Comparison of ENCODE assay signal across 27 cellular contexts in the genomic region with DNA sequence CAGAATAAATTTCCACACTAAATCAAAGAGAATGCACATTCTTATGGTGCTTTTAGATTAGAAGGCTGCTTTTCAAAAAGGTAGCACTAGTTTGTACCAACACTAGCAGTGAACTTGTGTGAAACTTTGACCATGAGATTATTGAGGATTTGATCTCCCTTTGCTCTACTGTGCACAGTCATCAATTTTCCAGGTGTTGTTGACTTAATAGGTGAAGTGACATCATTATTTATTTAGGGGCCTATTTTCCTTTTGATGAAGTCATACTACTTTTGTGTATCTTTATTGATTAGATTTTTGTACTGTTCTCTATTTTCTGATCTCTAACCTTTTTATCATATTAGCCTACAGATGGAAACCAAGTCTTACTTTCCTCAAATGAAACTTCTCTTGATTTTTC.
"Had no signal": no experiment of that assay in that cellular context is flagged by ENCODE, and none has a peak within 500 bp of the region (broad histone marks: within the 10 kb centered on the region; RNA-seq: fewer than 3 reads in every experiment).

No MANE protein-coding gene starts in this region.

- ATAC-seq: activated CD8-positive, alpha-beta memory T cell treated with anti-CD3 and anti-CD28 coated beads, Interleukin-2, amount 10 ng/mL, durations not matched to agents 7 days and 5 days; activated naive CD8-positive, alpha-beta T cell treated with anti-CD3 and anti-CD28 coated beads, Interleukin-2, amount 50 U/mL, for 24 hours; Panc1 had no signal

- H3K9me3 ChIP-seq: SJCRH30 had no signal

- H3K36me3 ChIP-seq: cardiac muscle cell, SJCRH30, WERI-Rb-1 had no signal

- DNase-seq: activated CD4-positive, alpha-beta memory T cell treated with anti-CD3 and anti-CD28 coated beads, Interleukin-2, amount 10 ng/mL, durations not matched to agents 7 days and 5 days; activated CD4-positive, alpha-beta T cell treated with anti-CD3 and anti-CD28 coated beads for 1 hour; activated CD4-positive, alpha-beta T cell treated with anti-CD3 and anti-CD28 coated beads for 48 hours; activated CD4-positive, CD25-positive, alpha-beta regulatory T cell; activated CD8-positive, alpha-beta memory T cell treated with anti-CD3 and anti-CD28 coated beads for 24 hours; activated CD8-positive, alpha-beta memory T cell treated with anti-CD3 and anti-CD28 coated beads, Interleukin-2, amount 10 ng/mL, durations not matched to agents 7 days and 5 days; activated CD8-positive, alpha-beta memory T cell treated with anti-CD3 and anti-CD28 coated beads, Interleukin-2, amount 50 U/mL, for 48 hours; activated effector memory CD4-positive, alpha-beta T cell treated with Interleukin-2 at 50 U/mL for 16 hours; activated naive CD4-positive, alpha-beta T cell treated with anti-CD3 and anti-CD28 coated beads, Interleukin-2, amount 10 ng/mL, durations not matched to agents 7 days and 5 days; activated naive CD8-positive, alpha-beta T cell treated with anti-CD3 and anti-CD28 coated beads, Interleukin-2, amount 50 U/mL, for 24 hours; activated T-cell treated with anti-CD3 and anti-CD28 coated beads, Interleukin-2, amount 50 U/mL, for 48 hours; aorta; NCI-H1092 treated with DMSO at 0.1 percent for 48 hours; NCI-H1694; NCI-H1930; NCI-H2081 treated with DMSO at 0.1 percent for 48 hours; NCI-H226; NCI-H446 treated with DMSO at 0.1 percent for 48 hours; NCI-H524; NCI-H774; SHP77; SJCRH30; T1000; WERI-Rb-1 had no signal

- H3K4me3 ChIP-seq: cardiac muscle cell, SJCRH30, SK-N-MC had no signal

- H3K27ac ChIP-seq: cardiac muscle cell, SJCRH30, SK-N-MC, WERI-Rb-1 had no signal

- H3K4me1 ChIP-seq: SJCRH30 had no signal

- H3K27me3 ChIP-seq: cardiac muscle cell, SJCRH30 had no signal
